ENCODE assay signal across 8 cellular contexts in genomic region chr15:58331903-58332675, GRCh38.
DNase-seq lines count a peak whose midpoint lies in the region; ATAC-seq and TF ChIP-seq lines count a peak whose summit lies in the region.

No MANE protein-coding gene starts in this region.

- CTCF ChIA-PET in activated CD4-positive, alpha-beta T cell treated with anti-CD3 and anti-CD28 coated beads for 36 hours (lab: Charles Lee): interaction anchor here (0.5 to 2.0 kb wide), 6 partner anchors 10 to 1291 kb away, joined by 3 to 6 read pairs (median 3); no protein-coding TSS in a partner anchor

- peaks cover 6% of the 10 kb centered on the region for H3K9me3 Mint-ChIP-seq in activated CD4-positive, alpha-beta T cell treated with anti-CD3 and anti-CD28 coated beads for 36 hours (ENCODE audit: low read depth)
- peaks cover 10% of the 10 kb centered on the region for H3K9me3 Mint-ChIP-seq in chondrocyte (ENCODE audit: low read depth)

- TF ChIP-seq CTCF in chondrocyte (IDR thresholded peaks at IDR 0.05): no peak

- H3K27me3 Mint-ChIP-seq in activated CD4-positive, alpha-beta T cell treated with anti-CD3 and anti-CD28 coated beads for 36 hours: peaks cover under 1% of the 10 kb centered on the region
- H3K27me3 Mint-ChIP-seq in chondrocyte (ENCODE audit: low read depth): no peaks in the 10 kb centered on the region

- H3K4me3 Mint-ChIP-seq in activated CD4-positive, alpha-beta T cell treated with anti-CD3 and anti-CD28 coated beads for 36 hours: peak overlapping the region; percentile 53
- H3K4me3 Mint-ChIP-seq in chondrocyte (ENCODE audit: unreplicated experiment): peak overlapping the region; percentile 37

- H3K36me3 ChIP-seq in H7 (replicated peaks; ENCODE audit: control insufficient read depth, insufficient read depth, low read length): no peaks in the 10 kb centered on the region

- ATAC-seq in GM18520 (IDR thresholded peaks at IDR 0.05; ENCODE audit: unreplicated experiment): peak; percentile 59
- peak; percentile 79 for ATAC-seq in HG03139 (IDR thresholded peaks at IDR 0.05; ENCODE audit: unreplicated experiment)
- peak; percentile 93 for ATAC-seq in activated CD4-positive, alpha-beta T cell treated with anti-CD3 and anti-CD28 coated beads for 36 hours

- H3K4me1 Mint-ChIP-seq in activated CD4-positive, alpha-beta T cell treated with anti-CD3 and anti-CD28 coated beads for 36 hours: peaks cover 47% of the 10 kb centered on the region
- peaks cover 41% of the 10 kb centered on the region for H3K4me1 Mint-ChIP-seq in chondrocyte (ENCODE audit: low read depth)

- peak overlapping the region; percentile 61 for H3K27ac ChIP-seq in layer of hippocampus (ENCODE audit: low read depth, low read length)

- no peaks in the 10 kb centered on the region for H3K36me3 Mint-ChIP-seq in activated CD4-positive, alpha-beta T cell treated with anti-CD3 and anti-CD28 coated beads for 36 hours (ENCODE audit: low read depth)
- peaks cover under 1% of the 10 kb centered on the region for H3K36me3 Mint-ChIP-seq in chondrocyte (ENCODE audit: low read depth)

- intact Hi-C loops in activated CD4-positive, alpha-beta T cell treated with anti-CD3 and anti-CD28 coated beads for 36 hours (cut with DNase I, micrococcal nuclease): loop anchor here (1.0 to 5.0 kb wide), 10 partner anchors 17 to 601 kb away; partner anchors contain the start of genes ADAM10 (in 1 of the 2), MINDY2 (in 1 of the 2) and SLTM (in 1 of the 2)

- H3K27me3 ChIP-seq in layer of hippocampus (ENCODE audit: control insufficient read depth, insufficient read depth, low read length): no peaks in the 10 kb centered on the region
- H3K27me3 ChIP-seq in H7 (ENCODE audit: control insufficient read depth, insufficient read depth, low read length): no peaks in the 10 kb centered on the region

- H3K4me3 ChIP-seq in H7 (ENCODE audit: insufficient read depth, low read depth, low read length): no peak overlapping the region

- H3K27ac Mint-ChIP-seq in activated CD4-positive, alpha-beta T cell treated with anti-CD3 and anti-CD28 coated beads for 36 hours: peak overlapping the region; percentile 96
- peak overlapping the region; percentile 99 for H3K27ac Mint-ChIP-seq in chondrocyte (ENCODE audit: unreplicated experiment)

- DNase-seq in NCI-H460 (ENCODE audit: extremely low read depth, low read depth) (peak; percentile 93), chondrocyte (ENCODE audit: low spot score) (no peak), H7 (no peak)
- DNase-seq in activated CD4-positive, alpha-beta T cell treated with anti-CD3 and anti-CD28 coated beads for 36 hours: peak; percentile 96
- peak; percentile 56 to 90 (median 76) for DNase-seq in stimulated activated CD4-positive, alpha-beta T cell treated with anti-CD3 and anti-CD28 coated beads, Interleukin-1b, Interleukin-23, amount 100 ng/mL, for 24 hours (ENCODE audit: low read depth in 4 of 4, low spot score in 1 of 4)

- POLR2A ChIA-PET in activated CD4-positive, alpha-beta T cell treated with anti-CD3 and anti-CD28 coated beads for 36 hours (lab: Charles Lee): interaction anchor here (0.6 to 1.9 kb wide), 6 partner anchors 18 to 706 kb away, joined by 3 to 8 read pairs (median 4); partner anchors contain the start of gene MINDY2

Comparison
In these comparisons a context has a peak if more than half of its experiments do, and no peak if none do; other contexts are left out.
1. DNase-seq: peak in NCI-H460 (single experiment), activated CD4-positive, alpha-beta T cell treated with anti-CD3 and anti-CD28 coated beads for 36 hours (single experiment) and stimulated activated CD4-positive, alpha-beta T cell treated with anti-CD3 and anti-CD28 coated beads, Interleukin-1b, Interleukin-23, amount 100 ng/mL, for 24 hours (4 of 4); none in chondrocyte (single experiment) and H7 (single experiment).
2. Peak in every context shown above with its lines, with median percentiles within 50 percentile points of each other: ATAC-seq.